In genomic region chr21:15229390-15229789, GRCh38 we compare ENCODE assay signal across 7 cellular contexts.
"Had no signal": no experiment of that assay in that cellular context is flagged by ENCODE, and none has a peak within 500 bp of the region (broad histone marks: within the 10 kb centered on the region; RNA-seq: fewer than 3 reads in every experiment).

No MANE protein-coding gene starts in this region.

- FAIRE-seq: H1, H54, HTR-8/SVneo had no signal

- DNase-seq: H9, HCEC 1CT, KBM-7 had no signal

- ATAC-seq: GM23338 had no signal

- H2AFZ ChIP-seq: GM23338 had no signal

- H3K4me2 ChIP-seq: GM23338 had no signal

- H3K4me3 ChIP-seq: GM23338 had no signal
